Comparison of ENCODE assay signal across 25 cellular contexts in genomic region chr4:138889216-138889615, GRCh38.
"Had no signal": no experiment of that assay in that cellular context is flagged by ENCODE, and none has a peak within 500 bp of the region (broad histone marks: within the 10 kb centered on the region; RNA-seq: fewer than 3 reads in every experiment).

No MANE protein-coding gene starts in this region.

- H3K4me1 Mint-ChIP-seq: activated B cell treated with CpG ODN at 0.5 μM for 24 hours; activated naive CD4-positive, alpha-beta T cell treated with anti-CD3 and anti-CD28 coated beads, Interleukin-2, amount 10 ng/mL, durations not matched to agents 7 days and 5 days; activated naive CD8-positive, alpha-beta T cell treated with anti-CD3 and anti-CD28 coated beads, Interleukin-2, amount 10 ng/mL, durations not matched to agents 7 days and 5 days; activated T-helper 17 cell treated with anti-CD3 and anti-CD28 coated beads, Interleukin-2, amount 50 U/mL, for 72 hours had no signal

- H3K9me3 ChIP-seq: adrenal gland, breast epithelium, SJSA1 had no signal

- H3K4me3 ChIP-seq: adrenal gland, breast epithelium, SJSA1 had no signal

- H3K4me1 ChIP-seq: adrenal gland, breast epithelium had no signal

- ATAC-seq: activated T-helper 17 cell treated with anti-CD3 and anti-CD28 coated beads, Interleukin-2, amount 50 U/mL, for 72 hours; PC-3 had no signal

- H3K36me3 ChIP-seq: adrenal gland, breast epithelium, SJSA1 had no signal

- FAIRE-seq: RCC 7860 had no signal

- H3K9me3 Mint-ChIP-seq: activated B cell treated with CpG ODN at 0.5 μM for 24 hours; activated CD4-positive, alpha-beta T cell treated with anti-CD3 and anti-CD28 coated beads, Interleukin-2, amount 10 ng/mL, durations not matched to agents 24 days and 14 days; activated naive CD4-positive, alpha-beta T cell treated with anti-CD3 and anti-CD28 coated beads, Interleukin-2, amount 10 ng/mL, durations not matched to agents 7 days and 5 days; activated T-helper 17 cell treated with anti-CD3 and anti-CD28 coated beads, Interleukin-2, amount 50 U/mL, for 72 hours; T-helper 1 cell treated with Interleukin-12 subunit alpha and Interleukin-12 subunit beta and Interleukin-4 antibody, amounts not matched to agents 30 μg/mL and 1 μg/mL, for 36 hours had no signal

- DNase-seq: activated B cell treated with CpG ODN at 0.5 μM for 24 hours; activated CD4-positive, alpha-beta T cell treated with anti-CD3 and anti-CD28 coated beads for 1 hour; activated CD4-positive, alpha-beta T cell treated with anti-CD3 and anti-CD28 coated beads, Interleukin-2, amount 10 ng/mL, durations not matched to agents 24 days and 14 days; activated CD4-positive, alpha-beta T cell treated with anti-CD3 and anti-CD28 coated beads, Interleukin-2, amount 50 U/mL, for 48 hours; activated CD8-positive, alpha-beta memory T cell treated with anti-CD3 and anti-CD28 coated beads for 24 hours; activated gamma-delta T cell treated with Interleukin-2 at 50 U/mL for 16 hours; activated naive CD4-positive, alpha-beta T cell treated with anti-CD3 and anti-CD28 coated beads, Interleukin-2, amount 10 ng/mL, durations not matched to agents 7 days and 5 days; activated naive CD8-positive, alpha-beta T cell treated with anti-CD3 and anti-CD28 coated beads, Interleukin-2, amount 10 ng/mL, durations not matched to agents 7 days and 5 days; activated T-cell treated with anti-CD3 and anti-CD28 coated beads for 4 hours; activated T-cell treated with anti-CD3 and anti-CD28 coated beads, Interleukin-2, amount 50 U/mL, for 48 hours; adrenal gland; caudate nucleus; Karpas-422; MM.1S; NCI-H1930; NCI-H2107; NCI-H446; NCI-H524; PC-3; SHP77 had no signal

- H3K27ac Mint-ChIP-seq: activated B cell treated with CpG ODN at 0.5 μM for 24 hours; activated CD4-positive, alpha-beta T cell treated with anti-CD3 and anti-CD28 coated beads, Interleukin-2, amount 10 ng/mL, durations not matched to agents 24 days and 14 days; activated naive CD4-positive, alpha-beta T cell treated with anti-CD3 and anti-CD28 coated beads, Interleukin-2, amount 10 ng/mL, durations not matched to agents 7 days and 5 days; activated naive CD8-positive, alpha-beta T cell treated with anti-CD3 and anti-CD28 coated beads, Interleukin-2, amount 10 ng/mL, durations not matched to agents 7 days and 5 days; activated T-helper 17 cell treated with anti-CD3 and anti-CD28 coated beads, Interleukin-2, amount 50 U/mL, for 72 hours; T-helper 1 cell treated with Interleukin-12 subunit alpha and Interleukin-12 subunit beta and Interleukin-4 antibody, amounts not matched to agents 30 μg/mL and 1 μg/mL, for 36 hours had no signal

- H3K4me3 Mint-ChIP-seq: activated B cell treated with CpG ODN at 0.5 μM for 24 hours; activated CD4-positive, alpha-beta T cell treated with anti-CD3 and anti-CD28 coated beads, Interleukin-2, amount 10 ng/mL, durations not matched to agents 24 days and 14 days; activated naive CD4-positive, alpha-beta T cell treated with anti-CD3 and anti-CD28 coated beads, Interleukin-2, amount 10 ng/mL, durations not matched to agents 7 days and 5 days; activated naive CD8-positive, alpha-beta T cell treated with anti-CD3 and anti-CD28 coated beads, Interleukin-2, amount 10 ng/mL, durations not matched to agents 7 days and 5 days; activated T-helper 17 cell treated with anti-CD3 and anti-CD28 coated beads, Interleukin-2, amount 50 U/mL, for 72 hours; T-helper 1 cell treated with Interleukin-12 subunit alpha and Interleukin-12 subunit beta and Interleukin-4 antibody, amounts not matched to agents 30 μg/mL and 1 μg/mL, for 36 hours had no signal

- H3K36me3 Mint-ChIP-seq: activated naive CD4-positive, alpha-beta T cell treated with anti-CD3 and anti-CD28 coated beads, Interleukin-2, amount 10 ng/mL, durations not matched to agents 7 days and 5 days; activated naive CD8-positive, alpha-beta T cell treated with anti-CD3 and anti-CD28 coated beads, Interleukin-2, amount 10 ng/mL, durations not matched to agents 7 days and 5 days had no signal

- H3K27me3 ChIP-seq: adrenal gland, breast epithelium, SJSA1 had no signal

- H3K27ac ChIP-seq: adrenal gland, breast epithelium, SJSA1 had no signal
